ENCODE assay signal across 8 cellular contexts in genomic region chr16:72066747-72067146, GRCh38. TPM values are rescaled to one million over a fixed set of nuclear protein-coding genes. Genes with fewer than 3 reads are reported as not detected.
DNase-seq lines count a peak whose midpoint lies in the region; ATAC-seq and TF ChIP-seq lines count a peak whose summit lies in the region.

No MANE protein-coding gene starts in this region.

- no peak overlapping the region for H3K4me2 ChIP-seq in SK-N-SH

- H3K36me3 ChIP-seq in SK-N-SH (replicated peaks in 1 of 2; ENCODE audit: control insufficient read depth in 1 of 2, insufficient read depth in 2 of 2, low read length in 1 of 2) (no peaks in the 10 kb centered on the region), MG63 (no peaks in the 10 kb centered on the region)

- TF ChIP-seq RAD21 in SK-N-SH (IDR thresholded peaks at IDR 0.05; ENCODE audit: low read length) = peak; percentile 77

- TF ChIP-seq EP300 in SK-N-SH (IDR thresholded peaks at IDR 0.05; ENCODE audit: borderline replicate concordance in 1 of 2, low read depth in 1 of 2, low read length in 1 of 2) = no peak

- no peak overlapping the region for H2AFZ ChIP-seq in SK-N-SH (ENCODE audit: low read depth)

- 4% methylated on average over 1 of the region's 1 CpG for WGBS in SK-N-SH (ENCODE audit: low lambda C conversion rate)

- CTCF ChIA-PET in SK-N-SH (lab: Yijun Ruan, JAX) = interaction anchor here (0.7 to 3.2 kb wide), 28 partner anchors 9 to 1968 kb away, joined by 3 to 48 read pairs (median 4); partner anchors contain the start of genes DHX38, HP and TXNL4B

- H3K9me3 ChIP-seq in SK-N-SH (no peaks in the 10 kb centered on the region), MG63 (no peaks in the 10 kb centered on the region)

- DNase-seq in NCI-H1436 (lab: John Stamatoyannopoulos, UW) = peak; percentile 7
- no peak for DNase-seq in NCI-H1436 treated with DMSO at 0.1 percent for 48 hours (lab: John Stamatoyannopoulos, UW)
- peak; percentile 37 for DNase-seq in SK-N-SH
- DNase-seq in fibroblast of peridontal ligament (ENCODE audit: extremely low read depth) = peak; percentile 51
- DNase-seq in non-pigmented ciliary epithelial cell (ENCODE audit: low read depth) = peak; percentile 3
- no peak for DNase-seq in MG63

- H3K4me3 ChIP-seq in SK-N-SH (ENCODE audit: low read depth in 2 of 2, low read length in 1 of 2) (no peak overlapping the region), MG63 (no peak overlapping the region)

- H3F3A ChIP-seq in SK-N-SH (replicated peaks; ENCODE audit: insufficient read depth) = no peaks in the 10 kb centered on the region

- no peaks in the 10 kb centered on the region for H3K4me1 ChIP-seq in SK-N-SH (ENCODE audit: control insufficient read depth in 1 of 2, insufficient read depth in 2 of 2, low read depth in 1 of 2, low read length in 1 of 2)

- no peaks in the 10 kb centered on the region for H3K9me2 ChIP-seq in SK-N-SH

- H3K9ac ChIP-seq in SK-N-SH = no peak overlapping the region

- no peaks in the 10 kb centered on the region for H4K20me1 ChIP-seq in SK-N-SH (ENCODE audit: insufficient read depth)

- POLR2A ChIA-PET in SK-N-SH (lab: Yijun Ruan, JAX) = no interaction called here

- no peak overlapping the region for H3K27ac ChIP-seq in SK-N-SH (ENCODE audit: low read depth in 2 of 2, low read length in 1 of 2)

- peak; percentile 42 for ATAC-seq in HG03196 (IDR thresholded peaks at IDR 0.05; ENCODE audit: unreplicated experiment)
- ATAC-seq in GM21717 (IDR thresholded peaks at IDR 0.05; ENCODE audit: unreplicated experiment) = no peak

- TF ChIP-seq CTCF in SK-N-SH (IDR thresholded peaks at IDR 0.05) = peak; percentile 68

- H3K79me2 ChIP-seq in SK-N-SH (ENCODE audit: insufficient read depth) = no peaks in the 10 kb centered on the region

- no peaks in the 10 kb centered on the region for H3K27me3 ChIP-seq in SK-N-SH (ENCODE audit: insufficient read depth)
- H3K27me3 ChIP-seq in MG63 = no peaks in the 10 kb centered on the region

TF ChIP-seq in SK-N-SH, 30 proteins besides CTCF, POLR2A, EP300 and RAD21:
- TF ChIP-seq USF2 (IDR thresholded peaks at IDR 0.05; ENCODE audit: borderline replicate concordance, low read depth, low read length) = no peak
- TF ChIP-seq NFIC (IDR thresholded peaks at IDR 0.05; ENCODE audit: borderline replicate concordance) = no peak
- TF ChIP-seq MEF2A (IDR thresholded peaks at IDR 0.05; ENCODE audit: borderline replicate concordance, low read depth) = no peak
- peak; percentile 59 for TF ChIP-seq SMC3 (IDR thresholded peaks at IDR 0.05; ENCODE audit: low read depth, low read length)
- TF ChIP-seq RXRA (IDR thresholded peaks at IDR 0.05; ENCODE audit: borderline replicate concordance, low read depth) = no peak
- TF ChIP-seq ZBTB33 (IDR thresholded peaks at IDR 0.05; ENCODE audit: borderline replicate concordance, low read depth) = no peak

RNA-seq across cellular contexts. Expression of gene HPR, which starts 3.7 kb away (rescaled TPM):
- polyA plus RNA-seq in SK-N-SH (2012; rRNA removed) = not detected in 2 replicates
- not detected in 2 replicates for polyA plus RNA-seq in SK-N-SH (2012; cell fraction: cytosol; rRNA removed)
- polyA plus RNA-seq in SK-N-SH (2012; cell fraction: nucleus; rRNA removed) = not detected in 2 replicates
- not detected in 2 replicates for total RNA-seq in MG63 (2014; rRNA removed; shearing (Covaris generic); ENCODE audit: low replicate concordance)

RNA-seq across cellular contexts. Expression of gene HP, which starts 12.4 kb away (rescaled TPM):
- polyA plus RNA-seq in SK-N-SH (2012; rRNA removed) = not detected in 2 replicates
- polyA plus RNA-seq in SK-N-SH (2012; cell fraction: cytosol; rRNA removed) = not detected in 2 replicates
- polyA plus RNA-seq in SK-N-SH (2012; cell fraction: nucleus; rRNA removed) = not detected in 2 replicates
- total RNA-seq in MG63 (2014; rRNA removed; shearing (Covaris generic); ENCODE audit: low replicate concordance) = not detected in 2 replicates

RNA-seq across cellular contexts. Expression of gene TXNL4B, which starts 26.7 kb away (rescaled TPM):
- polyA plus RNA-seq in SK-N-SH (2012; rRNA removed) = 8.9 and 12.7 TPM in 2 replicates
- 11.9 and 13.3 TPM in 2 replicates for polyA plus RNA-seq in SK-N-SH (2012; cell fraction: cytosol; rRNA removed)
- polyA plus RNA-seq in SK-N-SH (2012; cell fraction: nucleus; rRNA removed) = 7.1 and 11.7 TPM in 2 replicates
- 7.5 and 10.1 TPM in 2 replicates for total RNA-seq in MG63 (2014; rRNA removed; shearing (Covaris generic); ENCODE audit: low replicate concordance)

RNA-seq across cellular contexts. Expression of gene DHX38, which starts 26.9 kb away (rescaled TPM):
- polyA plus RNA-seq in SK-N-SH (2012; rRNA removed) = 60.2 and 75.0 TPM in 2 replicates
- 42.4 and 45.6 TPM in 2 replicates for polyA plus RNA-seq in SK-N-SH (2012; cell fraction: cytosol; rRNA removed)
- 182 and 196 TPM in 2 replicates for polyA plus RNA-seq in SK-N-SH (2012; cell fraction: nucleus; rRNA removed)
- 24.3 and 31.3 TPM in 2 replicates for total RNA-seq in MG63 (2014; rRNA removed; shearing (Covaris generic); ENCODE audit: low replicate concordance)

RNA-seq across cellular contexts. Expression of gene DHODH, which starts 58.2 kb away (rescaled TPM):
- polyA plus RNA-seq in SK-N-SH (2012; rRNA removed) = 10.9 and 11.1 TPM in 2 replicates
- 8.6 and 9.4 TPM in 2 replicates for polyA plus RNA-seq in SK-N-SH (2012; cell fraction: cytosol; rRNA removed)
- polyA plus RNA-seq in SK-N-SH (2012; cell fraction: nucleus; rRNA removed) = 11.5 and 12.6 TPM in 2 replicates
- 4.5 and 12.8 TPM in 2 replicates for total RNA-seq in MG63 (2014; rRNA removed; shearing (Covaris generic); ENCODE audit: low replicate concordance)

Comparison
In these comparisons a context has a peak if more than half of its experiments do, and no peak if none do; other contexts are left out.
1. DNase-seq: peak in NCI-H1436 (single experiment), SK-N-SH (single experiment), fibroblast of peridontal ligament (single experiment) and non-pigmented ciliary epithelial cell (single experiment); none in NCI-H1436 treated with DMSO at 0.1 percent for 48 hours (single experiment) and MG63 (single experiment).